ENCODE assay signal across 25 cellular contexts in genomic region chr16:81413245-81413990, GRCh38. TPM values are rescaled to one million over a fixed set of nuclear protein-coding genes. Genes with fewer than 3 reads are reported as not detected.
DNase-seq lines count a peak whose midpoint lies in the region; ATAC-seq, FAIRE-seq and TF ChIP-seq lines count a peak whose summit lies in the region.
"Had no signal": no experiment of that assay in that cellular context is flagged by ENCODE, and none has a peak within 500 bp of the region (broad histone marks: within the 10 kb centered on the region; RNA-seq: fewer than 3 reads in every experiment).

No MANE protein-coding gene starts in this region.

- no peak overlapping the region for H3K56ac ChIP-seq in H1 (replicated peaks; ENCODE audit: insufficient read length, low read depth, low read length)

- no peak overlapping the region for H2AK5ac ChIP-seq in H1 (ENCODE audit: low read depth, low read length)

- H2BK5ac ChIP-seq in H1 (ENCODE audit: low read depth, low read length), result no peak overlapping the region

- no peak overlapping the region for H3K4me3 Mint-ChIP-seq in stimulated activated effector memory CD8-positive, alpha-beta T cell treated with anti-CD3 and anti-CD28 coated beads, Interleukin-12 subunit alpha, Interleukin-12 subunit beta, amount 100 ng/mL, for 72 hours
- H3K4me3 Mint-ChIP-seq: CD14-positive monocyte; CD4-positive, alpha-beta T cell; CD8-positive, alpha-beta memory T cell; H9; HFFc6 had no signal

- no peak overlapping the region for H3K27ac Mint-ChIP-seq in stimulated activated effector memory CD8-positive, alpha-beta T cell treated with anti-CD3 and anti-CD28 coated beads, Interleukin-12 subunit alpha, Interleukin-12 subunit beta, amount 100 ng/mL, for 72 hours
- H3K27ac Mint-ChIP-seq: CD4-positive, alpha-beta T cell; HFFc6 had no signal

- ATAC-seq in A549 (no peak), GM18502 (IDR thresholded peaks at IDR 0.05; ENCODE audit: poor library complexity, unreplicated experiment) (no peak)
- ATAC-seq in stimulated activated effector memory CD8-positive, alpha-beta T cell treated with anti-CD3 and anti-CD28 coated beads, Interleukin-12 subunit alpha, Interleukin-12 subunit beta, amount 100 ng/mL, for 72 hours, result peak; percentile 8
- ATAC-seq: HCT116 had no signal

- no peak overlapping the region; the same call in 1 of the 2 replicates for H4K8ac ChIP-seq in H1 (ENCODE audit: extremely low read depth, insufficient read depth, low read length)

- H4K5ac ChIP-seq in H1 (ENCODE audit: insufficient read length, low read depth, low read length), result no peak overlapping the region

- H2AFZ ChIP-seq in H1 (ENCODE audit: low read length), result no peak overlapping the region
- H2AFZ ChIP-seq: GM23248 had no signal

- H3K9me3 ChIP-seq in A549, result no peaks in the 10 kb centered on the region
- H3K9me3 ChIP-seq in H1 (ENCODE audit: insufficient read depth in 2 of 2, low read depth in 1 of 2, low read length in 1 of 2), result no peaks in the 10 kb centered on the region
- H3K9me3 ChIP-seq: BE2C; BLaER1 treated with 17β-estradiol and CSF1 and Interleukin-3, amounts not matched to agents 10 nM and 100 nM had no signal

- no peaks in the 10 kb centered on the region for H4K20me1 ChIP-seq in H1 (replicated peaks in 1 of 2; ENCODE audit: control insufficient read depth in 1 of 2, insufficient read depth in 2 of 2, low read length in 2 of 2)
- H4K20me1 ChIP-seq: BLaER1 treated with 17β-estradiol and CSF1 and Interleukin-3, amounts not matched to agents 10 nM and 100 nM had no signal

- H3K4me2 ChIP-seq in A549 (no peak overlapping the region), H1 (ENCODE audit: insufficient read depth in 1 of 2, low read depth in 2 of 2, low read length in 2 of 2) (no peak overlapping the region)
- H3K4me2 ChIP-seq: BLaER1 treated with 17β-estradiol and CSF1 and Interleukin-3, amounts not matched to agents 10 nM and 100 nM had no signal

- no peak overlapping the region for H3K9ac ChIP-seq in H1 (replicated peaks in 1 of 4; ENCODE audit: extremely low read depth in 1 of 4, low read depth in 3 of 4, low read length in 3 of 4)
- H3K9ac ChIP-seq: BLaER1 treated with 17β-estradiol and CSF1 and Interleukin-3, amounts not matched to agents 10 nM and 100 nM; GM23248 had no signal

- TF ChIP-seq CTCF in A549 (IDR thresholded peaks at IDR 0.05) (no peak), H1 (IDR thresholded peaks at IDR 0.05; ENCODE audit: control extremely low read depth in 1 of 3, insufficient read depth in 1 of 3, low read depth in 1 of 3, low read length in 3 of 3) (no peak)

- FAIRE-seq in A549 (lab: Jason Lieb, UNC), result no peak
- FAIRE-seq in HTR-8/SVneo (lab: Jason Lieb, UNC), result peak; percentile 38
- no peak for FAIRE-seq in H1 (lab: Jason Lieb, UNC)
- FAIRE-seq: D721Med, GM12891, GM19239 had no signal

- H3K23me2 ChIP-seq in H1 (ENCODE audit: low read depth, low read length), result peaks cover 1% of the 10 kb centered on the region; the same call in 1 of the 2 replicates

- no peak for TF ChIP-seq POLR2A in A549 (IDR thresholded peaks at IDR 0.05; ENCODE audit: low read length)
- TF ChIP-seq POLR2A in H1 (IDR thresholded peaks at IDR 0.05; ENCODE audit: control extremely low read depth in 1 of 2, low read depth in 2 of 2, low read length in 2 of 2), result no peak

- H3K79me2 ChIP-seq in H1 (ENCODE audit: control insufficient read depth in 1 of 2, insufficient read depth in 2 of 2, low read length in 2 of 2), result no peaks in the 10 kb centered on the region

- POLR2A ChIA-PET in A549 (lab: Yijun Ruan, JAX) (no interaction called here), H1 (lab: Charles Lee; ENCODE audit: partially characterized antibody) (interaction anchor here (1.0 kb wide), 1 partner anchor 88 kb away, joined by 3 read pairs; no protein-coding TSS in a partner anchor)

- CTCF ChIA-PET in A549 (lab: Yijun Ruan, JAX) (interaction anchor here (0.6 to 2.0 kb wide), 7 partner anchors 9 to 104 kb away, joined by 3 to 8 read pairs (median 4); no protein-coding TSS in a partner anchor), H1 (lab: Charles Lee; ENCODE audit: partially characterized antibody) (interaction anchor here (0.7 to 2.8 kb wide), 13 partner anchors 9 to 316 kb away, joined by 3 to 10 read pairs (median 4); no protein-coding TSS in a partner anchor)

- DNase-seq in A549 (ENCODE audit: low read depth in 1 of 2, low spot score in 1 of 2) (no peak), HTR-8/SVneo (ENCODE audit: insufficient read length, low spot score) (no peak), H1 (ENCODE audit: low read depth in 1 of 2, low spot score in 2 of 2) (no peak), glomerular visceral epithelial cell (ENCODE audit: extremely low spot score) (no peak), GM19238 (ENCODE audit: insufficient read length, low spot score) (no peak)
- DNase-seq in stimulated activated effector memory CD8-positive, alpha-beta T cell treated with anti-CD3 and anti-CD28 coated beads, Interleukin-12 subunit alpha, Interleukin-12 subunit beta, amount 100 ng/mL, for 72 hours (ENCODE audit: low spot score in 2 of 2), result no peak
- DNase-seq: ACHN; AML-193; BE2C; CD4-positive, alpha-beta T cell; CD8-positive, alpha-beta memory T cell; DMS 273 treated with DMSO at 0.1 percent for 48 hours; DMS79; EL; GF-D8; GM23248; H9; HFFc6 had no signal

- peaks cover 5% of the 10 kb centered on the region for H3K4me1 Mint-ChIP-seq in stimulated activated effector memory CD8-positive, alpha-beta T cell treated with anti-CD3 and anti-CD28 coated beads, Interleukin-12 subunit alpha, Interleukin-12 subunit beta, amount 100 ng/mL, for 72 hours
- H3K4me1 Mint-ChIP-seq: CD8-positive, alpha-beta memory T cell had no signal

- H3K36me3 Mint-ChIP-seq in stimulated activated effector memory CD8-positive, alpha-beta T cell treated with anti-CD3 and anti-CD28 coated beads, Interleukin-12 subunit alpha, Interleukin-12 subunit beta, amount 100 ng/mL, for 72 hours, result no peaks in the 10 kb centered on the region
- H3K36me3 Mint-ChIP-seq: CD14-positive monocyte; CD8-positive, alpha-beta memory T cell had no signal

- no peak overlapping the region; the same call in 1 of the 2 replicates for H2BK15ac ChIP-seq in H1 (ENCODE audit: low read length)

- H4K91ac ChIP-seq in H1 (replicated peaks; ENCODE audit: insufficient read length, low read length), result no peak overlapping the region

- no peak overlapping the region for H3K4me3 ChIP-seq in A549
- no peak overlapping the region for H3K4me3 ChIP-seq in H1 (ENCODE audit: extremely low read depth in 1 of 4, insufficient read depth in 2 of 4, low read depth in 3 of 4, low read length in 4 of 4)
- H3K4me3 ChIP-seq: BLaER1 treated with 17β-estradiol and CSF1 and Interleukin-3, amounts not matched to agents 10 nM and 100 nM; GM23248 had no signal

- no peak for TF ChIP-seq EP300 in A549 (IDR thresholded peaks at IDR 0.05)
- TF ChIP-seq EP300 in H1 (IDR thresholded peaks at IDR 0.05; ENCODE audit: borderline replicate concordance in 1 of 2, low read depth in 2 of 2, low read length in 2 of 2), result no peak

- H3K14ac ChIP-seq in H1 (ENCODE audit: insufficient read length), result no peak overlapping the region

- H3K4ac ChIP-seq in H1 (replicated peaks; ENCODE audit: insufficient read length, low read depth, low read length), result no peak overlapping the region

- H3K27ac ChIP-seq in A549, result peak overlapping the region; percentile 65 to 100
- H3K27ac ChIP-seq in H1 (ENCODE audit: low read depth, low read length), result no peak overlapping the region
- H3K27ac ChIP-seq: BLaER1 treated with 17β-estradiol and CSF1 and Interleukin-3, amounts not matched to agents 10 nM and 100 nM; GM23248 had no signal

- H3K18ac ChIP-seq in H1 (ENCODE audit: extremely low read depth, low read length), result no peak overlapping the region

- H2BK20ac ChIP-seq in H1 (ENCODE audit: low read length), result no peak overlapping the region

- H3K23ac ChIP-seq in H1 (ENCODE audit: insufficient read length), result no peak overlapping the region

- TF ChIP-seq RAD21 in A549 (conservative IDR thresholded peaks at IDR 0.05 in 1 of 2, IDR thresholded peaks at IDR 0.05 in 1 of 2), result no peak
- no peak for TF ChIP-seq RAD21 in H1 (IDR thresholded peaks at IDR 0.05 in 1 of 2, conservative IDR thresholded peaks at IDR 0.05 in 1 of 2; ENCODE audit: low read depth in 2 of 2, low read length in 2 of 2)

- WGBS in A549 (ENCODE audit: missing lambda C conversion rate), result 85% methylated on average over 11 of the region's 11 CpGs
- WGBS in H1 (ENCODE audit: extremely low coverage in 1 of 2, insufficient coverage in 1 of 2, insufficient read length in 1 of 2, insufficient replicate concordance in 2 of 2, low coverage in 1 of 2, low lambda C conversion rate in 2 of 2, missing lambda C conversion rate in 1 of 2), 2 experiments, result 88% methylated on average over 11 of the region's 11 CpGs; no CpG with 5 or more reads in 1 of the 2 experiments

- H3K36me3 ChIP-seq in H1 (ENCODE audit: control insufficient read depth in 2 of 4, insufficient read depth in 4 of 4, low read length in 3 of 4), result no peaks in the 10 kb centered on the region
- H3K36me3 ChIP-seq: BE2C; BLaER1 treated with 17β-estradiol and CSF1 and Interleukin-3, amounts not matched to agents 10 nM and 100 nM had no signal

- H3K27me3 ChIP-seq in H1 (replicated peaks in 1 of 4; ENCODE audit: control insufficient read depth in 3 of 4, extremely low read depth in 1 of 4, insufficient read depth in 3 of 4, low read length in 3 of 4), result no peaks in the 10 kb centered on the region
- H3K27me3 ChIP-seq: BE2C; BLaER1 treated with 17β-estradiol and CSF1 and Interleukin-3, amounts not matched to agents 10 nM and 100 nM had no signal

- H3K4me1 ChIP-seq in A549, result peaks cover 64% of the 10 kb centered on the region
- peaks cover 0 to 14% (median 6%) of the 10 kb centered on the region in 4 experiments; a peak in 6 of 7 replicates for H3K4me1 ChIP-seq in H1 (replicated peaks in 1 of 4; ENCODE audit: control insufficient read depth in 3 of 4, insufficient read depth in 4 of 4, low read length in 3 of 4)
- H3K4me1 ChIP-seq: BE2C had no signal

- H3K9me3 Mint-ChIP-seq in stimulated activated effector memory CD8-positive, alpha-beta T cell treated with anti-CD3 and anti-CD28 coated beads, Interleukin-12 subunit alpha, Interleukin-12 subunit beta, amount 100 ng/mL, for 72 hours, result no peaks in the 10 kb centered on the region
- H3K9me3 Mint-ChIP-seq: CD4-positive, alpha-beta T cell; CD8-positive, alpha-beta memory T cell; H9; HFFc6 had no signal

- no peak overlapping the region for H2BK12ac ChIP-seq in H1 (ENCODE audit: low read depth, low read length)

- H3K79me1 ChIP-seq in H1 (ENCODE audit: low read depth, low read length), result no peaks in the 10 kb centered on the region

- no peak overlapping the region for H2BK120ac ChIP-seq in H1 (replicated peaks; ENCODE audit: low read depth, low read length)

RNA-seq across cellular contexts. Expression of gene CMIP, which starts 31.2 kb away (rescaled TPM):
- polyA plus RNA-seq in A549 (2011; rRNA removed), result 21.6 and 44.7 TPM in 2 replicates
- 78.5 and 97.9 TPM in 2 replicates for polyA plus RNA-seq in A549 (2012; cell fraction: cytosol; rRNA removed)
- polyA plus RNA-seq in A549 (2012; cell fraction: nucleus; rRNA removed), result 128 and 142 TPM in 2 replicates
- 118 to 129 TPM (median 125 TPM) in 3 replicates for polyA plus RNA-seq in A549 (2017; fragmentation: RNase III; extraction: RNeasy Plus Mini Kit Qiagen cat#74134 plus additional on column Dnase treatment)
- polyA minus RNA-seq in A549 (2011; rRNA and poly(A)+ RNA removed), result 89.1 and 130 TPM in 2 replicates
- total RNA-seq in H1 (2021; fragmentation: NEBNext Ultra II Directional; extraction: Animal tissue kit (Norgen Biotek cat#: 25700)), result 53.2 and 62.0 TPM in 2 replicates
- 7.9 and 21.2 TPM in 2 replicates for polyA plus RNA-seq in H1 (2011; rRNA removed)
- polyA plus RNA-seq in H1 (2011; cell fraction: cytosol; rRNA removed), result 7.9 TPM
- 27.3 TPM for polyA plus RNA-seq in H1 (2011; cell fraction: nucleus; rRNA removed)
- polyA plus RNA-seq in H1 (2012, experiment 1 of 2), result 44.6 to 50.3 TPM (median 45.5 TPM) in 4 replicates
- 28.6 TPM for polyA plus RNA-seq in H1 (2012, experiment 2 of 2)
- 36.4 TPM for polyA plus RNA-seq in H1 (2013, experiment 1 of 2)
- 34.4 TPM for polyA plus RNA-seq in H1 (2013, experiment 2 of 2)
- polyA minus RNA-seq in H1 (2011; rRNA and poly(A)+ RNA removed), result 20.8 and 26.6 TPM in 2 replicates
- polyA minus RNA-seq in H1 (2011; cell fraction: cytosol; rRNA and poly(A)+ RNA removed), result 35.2 TPM
- polyA minus RNA-seq in H1 (2011; cell fraction: nucleus; rRNA and poly(A)+ RNA removed), result 37.7 TPM

Comparison
In these comparisons a context has a peak if more than half of its experiments do, and no peak if none do; other contexts are left out.
1. Of the 18 proteins assayed by ChIP-seq in both H1 and A549: peak only in H1: none; only in A549: MAX; in both: MAFK; in neither: 16.